Comparison of ENCODE assay signal across 1 cellular context in the genomic region with DNA sequence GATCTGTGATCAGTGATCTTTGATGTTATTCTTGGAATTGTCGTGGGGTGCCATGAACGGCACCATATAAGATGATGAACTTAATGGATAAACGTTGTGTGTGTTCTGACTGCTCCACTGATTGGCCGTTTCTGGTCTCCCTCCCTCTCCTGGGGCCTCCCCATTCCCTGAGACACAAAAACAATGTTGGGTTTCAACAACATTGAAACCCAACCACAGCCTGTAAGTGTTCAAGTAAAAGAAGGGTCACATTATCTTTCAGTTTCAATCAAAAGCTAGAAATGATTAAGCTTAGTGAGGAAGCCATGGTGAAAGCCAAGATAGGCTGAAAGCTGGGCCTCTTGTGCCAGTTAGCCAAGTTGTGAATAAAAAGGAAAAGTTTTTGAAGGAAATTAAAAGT.
TF ChIP-seq lines count a peak whose summit lies in the region.

No MANE protein-coding gene starts in this region.

TF ChIP-seq in GM12878, 131 proteins besides CTCF, POLR2A, EP300 and RAD21 (continued from another document):
- TF ChIP-seq, protein P1, sequence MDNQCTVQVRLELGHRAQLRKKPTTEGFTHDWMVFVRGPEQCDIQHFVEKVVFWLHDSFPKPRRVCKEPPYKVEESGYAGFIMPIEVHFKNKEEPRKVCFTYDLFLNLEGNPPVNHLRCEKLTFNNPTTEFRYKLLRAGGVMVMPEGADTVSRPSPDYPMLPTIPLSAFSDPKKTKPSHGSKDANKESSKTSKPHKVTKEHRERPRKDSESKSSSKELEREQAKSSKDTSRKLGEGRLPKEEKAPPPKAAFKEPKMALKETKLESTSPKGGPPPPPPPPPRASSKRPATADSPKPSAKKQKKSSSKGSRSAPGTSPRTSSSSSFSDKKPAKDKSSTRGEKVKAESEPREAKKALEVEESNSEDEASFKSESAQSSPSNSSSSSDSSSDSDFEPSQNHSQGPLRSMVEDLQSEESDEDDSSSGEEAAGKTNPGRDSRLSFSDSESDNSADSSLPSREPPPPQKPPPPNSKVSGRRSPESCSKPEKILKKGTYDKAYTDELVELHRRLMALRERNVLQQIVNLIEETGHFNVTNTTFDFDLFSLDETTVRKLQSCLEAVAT (IDR thresholded peaks at IDR 0.05) = 0 out of 2 replicates have a peak, but pooled peaks have one; percentile 2
- TF ChIP-seq SMC3 (IDR thresholded peaks at IDR 0.05; ENCODE audit: borderline replicate concordance, low read length) = no peak
- TF ChIP-seq, protein P2, sequence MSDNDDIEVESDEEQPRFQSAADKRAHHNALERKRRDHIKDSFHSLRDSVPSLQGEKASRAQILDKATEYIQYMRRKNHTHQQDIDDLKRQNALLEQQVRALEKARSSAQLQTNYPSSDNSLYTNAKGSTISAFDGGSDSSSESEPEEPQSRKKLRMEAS (IDR thresholded peaks at IDR 0.05; ENCODE audit: low read depth, low read length) = no peak
- TF ChIP-seq, protein P3, sequence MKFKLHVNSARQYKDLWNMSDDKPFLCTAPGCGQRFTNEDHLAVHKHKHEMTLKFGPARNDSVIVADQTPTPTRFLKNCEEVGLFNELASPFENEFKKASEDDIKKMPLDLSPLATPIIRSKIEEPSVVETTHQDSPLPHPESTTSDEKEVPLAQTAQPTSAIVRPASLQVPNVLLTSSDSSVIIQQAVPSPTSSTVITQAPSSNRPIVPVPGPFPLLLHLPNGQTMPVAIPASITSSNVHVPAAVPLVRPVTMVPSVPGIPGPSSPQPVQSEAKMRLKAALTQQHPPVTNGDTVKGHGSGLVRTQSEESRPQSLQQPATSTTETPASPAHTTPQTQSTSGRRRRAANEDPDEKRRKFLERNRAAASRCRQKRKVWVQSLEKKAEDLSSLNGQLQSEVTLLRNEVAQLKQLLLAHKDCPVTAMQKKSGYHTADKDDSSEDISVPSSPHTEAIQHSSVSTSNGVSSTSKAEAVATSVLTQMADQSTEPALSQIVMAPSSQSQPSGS (IDR thresholded peaks at IDR 0.05; ENCODE audit: low read length) = 0 out of 2 replicates have a peak, but pooled peaks have one; percentile 28
- no peak for TF ChIP-seq ZNF207 (IDR thresholded peaks at IDR 0.05; ENCODE audit: borderline replicate concordance)
- TF ChIP-seq BRCA1 (IDR thresholded peaks at IDR 0.05; ENCODE audit: low read depth, low read length) = no peak
- TF ChIP-seq, protein P4, sequence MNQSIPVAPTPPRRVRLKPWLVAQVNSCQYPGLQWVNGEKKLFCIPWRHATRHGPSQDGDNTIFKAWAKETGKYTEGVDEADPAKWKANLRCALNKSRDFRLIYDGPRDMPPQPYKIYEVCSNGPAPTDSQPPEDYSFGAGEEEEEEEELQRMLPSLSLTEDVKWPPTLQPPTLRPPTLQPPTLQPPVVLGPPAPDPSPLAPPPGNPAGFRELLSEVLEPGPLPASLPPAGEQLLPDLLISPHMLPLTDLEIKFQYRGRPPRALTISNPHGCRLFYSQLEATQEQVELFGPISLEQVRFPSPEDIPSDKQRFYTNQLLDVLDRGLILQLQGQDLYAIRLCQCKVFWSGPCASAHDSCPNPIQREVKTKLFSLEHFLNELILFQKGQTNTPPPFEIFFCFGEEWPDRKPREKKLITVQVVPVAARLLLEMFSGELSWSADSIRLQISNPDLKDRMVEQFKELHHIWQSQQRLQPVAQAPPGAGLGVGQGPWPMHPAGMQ (IDR thresholded peaks at IDR 0.05; ENCODE audit: borderline replicate concordance) = no peak
- TF ChIP-seq, protein P5, sequence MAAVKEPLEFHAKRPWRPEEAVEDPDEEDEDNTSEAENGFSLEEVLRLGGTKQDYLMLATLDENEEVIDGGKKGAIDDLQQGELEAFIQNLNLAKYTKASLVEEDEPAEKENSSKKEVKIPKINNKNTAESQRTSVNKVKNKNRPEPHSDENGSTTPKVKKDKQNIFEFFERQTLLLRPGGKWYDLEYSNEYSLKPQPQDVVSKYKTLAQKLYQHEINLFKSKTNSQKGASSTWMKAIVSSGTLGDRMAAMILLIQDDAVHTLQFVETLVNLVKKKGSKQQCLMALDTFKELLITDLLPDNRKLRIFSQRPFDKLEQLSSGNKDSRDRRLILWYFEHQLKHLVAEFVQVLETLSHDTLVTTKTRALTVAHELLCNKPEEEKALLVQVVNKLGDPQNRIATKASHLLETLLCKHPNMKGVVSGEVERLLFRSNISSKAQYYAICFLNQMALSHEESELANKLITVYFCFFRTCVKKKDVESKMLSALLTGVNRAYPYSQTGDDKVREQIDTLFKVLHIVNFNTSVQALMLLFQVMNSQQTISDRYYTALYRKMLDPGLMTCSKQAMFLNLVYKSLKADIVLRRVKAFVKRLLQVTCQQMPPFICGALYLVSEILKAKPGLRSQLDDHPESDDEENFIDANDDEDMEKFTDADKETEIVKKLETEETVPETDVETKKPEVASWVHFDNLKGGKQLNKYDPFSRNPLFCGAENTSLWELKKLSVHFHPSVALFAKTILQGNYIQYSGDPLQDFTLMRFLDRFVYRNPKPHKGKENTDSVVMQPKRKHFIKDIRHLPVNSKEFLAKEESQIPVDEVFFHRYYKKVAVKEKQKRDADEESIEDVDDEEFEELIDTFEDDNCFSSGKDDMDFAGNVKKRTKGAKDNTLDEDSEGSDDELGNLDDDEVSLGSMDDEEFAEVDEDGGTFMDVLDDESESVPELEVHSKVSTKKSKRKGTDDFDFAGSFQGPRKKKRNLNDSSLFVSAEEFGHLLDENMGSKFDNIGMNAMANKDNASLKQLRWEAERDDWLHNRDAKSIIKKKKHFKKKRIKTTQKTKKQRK (IDR thresholded peaks at IDR 0.05; ENCODE audit: low read depth, low read length) = no peak
- TF ChIP-seq CBFB (IDR thresholded peaks at IDR 0.05; ENCODE audit: low read depth) = no peak
- no peak for TF ChIP-seq NFYA (IDR thresholded peaks at IDR 0.05; ENCODE audit: borderline replicate concordance, low read depth, low read length)
- no peak for TF ChIP-seq RAD51 (IDR thresholded peaks at IDR 0.05)
- TF ChIP-seq SPI1 (IDR thresholded peaks at IDR 0.05; ENCODE audit: borderline replicate concordance, insufficient read depth, low read depth, low read length) = no peak
- TF ChIP-seq ZNF622 (IDR thresholded peaks at IDR 0.05) = no peak
- no peak for TF ChIP-seq HDAC2 (IDR thresholded peaks at IDR 0.05)
- no peak for TF ChIP-seq CREM (IDR thresholded peaks at IDR 0.05; ENCODE audit: low read depth)
- no peak for TF ChIP-seq MYB (IDR thresholded peaks at IDR 0.05; ENCODE audit: borderline replicate concordance, low read depth, low read length)
- 0 out of 2 replicates have a peak, but pooled peaks have one; percentile 21 for TF ChIP-seq CREB1 (IDR thresholded peaks at IDR 0.05; ENCODE audit: low read depth)
- TF ChIP-seq MEF2A (IDR thresholded peaks at IDR 0.05; ENCODE audit: insufficient read depth, low read depth, low read length) = no peak
- TF ChIP-seq IRF4 (IDR thresholded peaks at IDR 0.05; ENCODE audit: low read depth, low read length) = 0 out of 2 replicates have a peak, but pooled peaks have one; percentile 25
- TF ChIP-seq JUND (IDR thresholded peaks at IDR 0.05; ENCODE audit: low read depth, low read length) = no peak
- peak; percentile 65 for TF ChIP-seq JUNB (IDR thresholded peaks at IDR 0.05)
- peak; percentile 78 for TF ChIP-seq RUNX3 (IDR thresholded peaks at IDR 0.05; ENCODE audit: low read length)
TF ChIP-seq in GM12878: peak in this region for 7.
